8 cellular contexts compared by ENCODE assay signal in genomic region chr14:64878775-64879634, GRCh38. TPM values are rescaled to one million over a fixed set of nuclear protein-coding genes. Genes with fewer than 3 reads are reported as not detected.
DNase-seq lines count a peak whose midpoint lies in the region; ATAC-seq, FAIRE-seq and TF ChIP-seq lines count a peak whose summit lies in the region.

No MANE protein-coding gene starts in this region.

- no peaks in the 10 kb centered on the region for H3F3A ChIP-seq in DOHH2 (ENCODE audit: control insufficient read depth, insufficient read depth)

- H3K27ac Mint-ChIP-seq in activated naive CD8-positive, alpha-beta T cell treated with anti-CD3 and anti-CD28 coated beads for 36 hours: no peak overlapping the region

- WGBS in HepG2 (ENCODE audit: low lambda C conversion rate): 6% methylated on average over 19 of the region's 43 CpGs
- 9 to 17% methylated on average over 8 to 40 of the region's 43 CpGs for WGBS in transverse colon (ENCODE audit: low coverage in 1 of 2), 2 donors

- H3K4me1 Mint-ChIP-seq in activated naive CD8-positive, alpha-beta T cell treated with anti-CD3 and anti-CD28 coated beads for 36 hours: peaks cover 5% of the 10 kb centered on the region

- H3K4me2 ChIP-seq in DOHH2 (ENCODE audit: low read length) (peak overlapping the region; percentile 83; the same call in 1 of the 2 replicates), HepG2 (ENCODE audit: low read depth, low read length) (peak overlapping the region; percentile 81)

- H3K9ac ChIP-seq in HepG2 (ENCODE audit: insufficient read depth, low read depth, low read length): no peak overlapping the region

- in situ Hi-C loops in HepG2 (cut with HindIII; ENCODE audit: extremely low pct_ligation_motif_present, low pct_unique_long_range_greater_than_20kb) (loop anchor here (25.0 kb wide), 1 partner anchor 217 kb away; no protein-coding TSS in a partner anchor), transverse colon (cut with MboI; ENCODE audit: low pct_ligation_motif_present in 1 of 4, low pct_unique_long_range_greater_than_20kb in 1 of 4, low sequenced_read_pairs in 3 of 4) (loop anchor here in 1 of 4 donors (25.0 kb wide), 1 partner anchor 217 kb away; no protein-coding TSS in a partner anchor)

- H3K79me2 ChIP-seq in DOHH2 (ENCODE audit: control insufficient read depth, low read length): no peaks in the 10 kb centered on the region
- H3K79me2 ChIP-seq in HepG2 (ENCODE audit: insufficient read depth, low read length): no peaks in the 10 kb centered on the region

- POLR2A ChIA-PET in HepG2 (lab: Yijun Ruan, JAX): no interaction called here

- H3K9me3 Mint-ChIP-seq in activated naive CD8-positive, alpha-beta T cell treated with anti-CD3 and anti-CD28 coated beads for 36 hours: no peaks in the 10 kb centered on the region

- TF ChIP-seq CTCF in DOHH2 (IDR thresholded peaks at IDR 0.05; ENCODE audit: low read depth, low read length, poor library complexity, severe bottlenecking) (no peak), LNCaP clone FGC (IDR thresholded peaks at IDR 0.05; ENCODE audit: control insufficient read depth, extremely low read depth, insufficient read depth) (no peak), HepG2 (CRISPR knock-in tag; IDR thresholded peaks at IDR 0.05) (no peak), transverse colon (IDR thresholded peaks at IDR 0.05) (no peak)

- H3K27me3 ChIP-seq in DOHH2 (ENCODE audit: control insufficient read depth, low read length) (peaks cover 74% of the 10 kb centered on the region), HepG2 (ENCODE audit: control insufficient read depth in 1 of 2, insufficient read depth in 2 of 2, low read length in 2 of 2) (peaks cover 11 to 57% of the 10 kb centered on the region in 2 experiments), transverse colon (peaks cover 76% of the 10 kb centered on the region)

- H3K36me3 ChIP-seq in DOHH2 (ENCODE audit: control insufficient read depth, low read length) (no peaks in the 10 kb centered on the region), HepG2 (replicated peaks in 1 of 2; ENCODE audit: control insufficient read depth in 1 of 2, insufficient read depth in 2 of 2, low read length in 2 of 2) (no peaks in the 10 kb centered on the region), transverse colon (no peaks in the 10 kb centered on the region)

- no peaks in the 10 kb centered on the region for H3K9me2 ChIP-seq in DOHH2 (replicated peaks; ENCODE audit: control insufficient read depth, low read length)

- no TSS peak for BruUV-seq in HepG2 (replicated peaks; lab: Mats Ljungman, UMichigan)

- FAIRE-seq in HepG2 (lab: Jason Lieb, UNC): no peak

- TF ChIP-seq EP300 in HepG2 (IDR thresholded peaks at IDR 0.05; ENCODE audit: low read depth in 2 of 2, low read length in 2 of 2) (no peak), HepG2 (CRISPR knock-in tag; IDR thresholded peaks at IDR 0.05; ENCODE audit: borderline replicate concordance) (no peak), transverse colon (IDR thresholded peaks at IDR 0.05; ENCODE audit: low read depth) (no peak)

- H3K27ac ChIP-seq in DOHH2 (ENCODE audit: low read depth, low read length) (no peak overlapping the region), HepG2 (ENCODE audit: extremely low read length, insufficient read depth, low read length) (no peak overlapping the region), transverse colon (no peak overlapping the region)

- H3K9me3 ChIP-seq in DOHH2 (ENCODE audit: control insufficient read depth, insufficient read depth, low read length) (no peaks in the 10 kb centered on the region), HepG2 (ENCODE audit: low read length) (no peaks in the 10 kb centered on the region), transverse colon (no peaks in the 10 kb centered on the region)

- ATAC-seq in HepG2 (peak; percentile 59), HG02981 (IDR thresholded peaks at IDR 0.05; ENCODE audit: unreplicated experiment) (no peak)

- H3K4me3 ChIP-seq in DOHH2 (ENCODE audit: low read length): no peak overlapping the region
- H3K4me3 ChIP-seq in LNCaP clone FGC (ENCODE audit: low read depth, low read length): peak overlapping the region; percentile 50
- H3K4me3 ChIP-seq in HepG2 (replicated peaks in 1 of 3; ENCODE audit: insufficient read depth in 1 of 3, low read depth in 2 of 3, low read length in 3 of 3): peak overlapping the region; percentile 54 to 68 (median 67); a peak in 4 of 6 replicates
- peak overlapping the region; percentile 44 to 73 (median 50) for H3K4me3 ChIP-seq in transverse colon

- H3K4me1 ChIP-seq in DOHH2 (ENCODE audit: control insufficient read depth, low read length) (peaks cover 5% of the 10 kb centered on the region; the same call in 1 of the 2 replicates), HepG2 (ENCODE audit: insufficient read depth, low read length) (peaks cover 12% of the 10 kb centered on the region), transverse colon (peaks cover 4 to 20% (median 14%) of the 10 kb centered on the region in 4 donors)

- intact Hi-C loops in HepG2 (cut with micrococcal nuclease; ENCODE audit: unreplicated experiment): no loop called here
- intact Hi-C loops in transverse colon (cut with DNase I; ENCODE audit: low total_unique reads): no loop called here
- intact Hi-C loops in posterior vena cava (cut with DNase I): no loop called here

- DNase-seq in LNCaP clone FGC (ENCODE audit: low read depth): no peak
- DNase-seq in activated naive CD8-positive, alpha-beta T cell treated with anti-CD3 and anti-CD28 coated beads for 36 hours: no peak
- no peak for DNase-seq in HepG2 (ENCODE audit: low spot score)
- peak; percentile 12 for DNase-seq in transverse colon
- DNase-seq in posterior vena cava (ENCODE audit: low spot score): no peak
- no peak for DNase-seq in NOMO-1 treated with DMSO at 0.1 percent for 48 hours (lab: John Stamatoyannopoulos, UW; ENCODE audit: unreplicated experiment)

- H4K20me1 ChIP-seq in DOHH2 (ENCODE audit: control insufficient read depth, insufficient read depth, low read depth, low read length) (no peaks in the 10 kb centered on the region), HepG2 (ENCODE audit: insufficient read depth, low read length) (no peaks in the 10 kb centered on the region)

- peak overlapping the region; percentile 38 for H3K4me3 Mint-ChIP-seq in activated naive CD8-positive, alpha-beta T cell treated with anti-CD3 and anti-CD28 coated beads for 36 hours

- TF ChIP-seq POLR2A in HepG2 (IDR thresholded peaks at IDR 0.05; ENCODE audit: insufficient read depth in 1 of 2, low read depth in 2 of 2, low read length in 2 of 2) (no peak), transverse colon (IDR thresholded peaks at IDR 0.05) (no peak)

- CTCF ChIA-PET in HepG2 (lab: Yijun Ruan, JAX; ENCODE audit: low intra/inter-chr PET ratio, low total read pairs): no interaction called here

- H3K36me3 Mint-ChIP-seq in activated naive CD8-positive, alpha-beta T cell treated with anti-CD3 and anti-CD28 coated beads for 36 hours: no peaks in the 10 kb centered on the region

- no peak for TF ChIP-seq RAD21 in HepG2 (CRISPR knock-in tag; IDR thresholded peaks at IDR 0.05)

- no peak overlapping the region for H2AFZ ChIP-seq in HepG2 (ENCODE audit: low read length)

- peaks cover 50% of the 10 kb centered on the region for H3K27me3 Mint-ChIP-seq in activated naive CD8-positive, alpha-beta T cell treated with anti-CD3 and anti-CD28 coated beads for 36 hours

RNA-seq across cellular contexts. Expression of gene SPTB, which starts 0.7 kb away (rescaled TPM):
- total RNA-seq in activated naive CD8-positive, alpha-beta T cell treated with anti-CD3 and anti-CD28 coated beads for 36 hours: under 1 TPM; 0.31 to 0.32 TPM
- total RNA-seq in HepG2 (2016; rRNA removed; fragmentation: Illumina TruSeq; extraction: Trizol) (0.02 TPM in 1 of 2 replicates, not detected in the other), transverse colon (under 1 TPM; 0.20 to 0.96 (median 0.58) TPM), posterior vena cava (1 to 10 TPM; 2.5 to 3.3 TPM)
- total RNA-seq in HepG2 (2016; cell fraction: cytosol; rRNA removed; fragmentation: Illumina TruSeq; extraction: Trizol; ENCODE audit: low read depth): not detected in 2 replicates
- 0.02 TPM in 1 of 2 replicates, not detected in the other for total RNA-seq in HepG2 (2016; cell fraction: insoluble cytoplasmic fraction; rRNA removed; fragmentation: Illumina TruSeq; extraction: Trizol)
- not detected in 2 replicates for total RNA-seq in HepG2 (2016; cell fraction: membrane; rRNA removed; fragmentation: Illumina TruSeq; extraction: Trizol)
- not detected in 2 replicates for total RNA-seq in HepG2 (2016; cell fraction: nucleus; rRNA removed; fragmentation: Illumina TruSeq; extraction: Trizol)
- polyA plus RNA-seq in HepG2 (2011; rRNA removed): 0.01 TPM in 1 of 2 replicates, not detected in the other
- polyA plus RNA-seq in HepG2 (2011; cell fraction: cytosol; rRNA removed): not detected in 2 replicates
- polyA plus RNA-seq in HepG2 (2011; cell fraction: nucleus; rRNA removed): not detected in 2 replicates
- not detected in 2 replicates for polyA plus RNA-seq in HepG2 (2012)
- polyA plus RNA-seq in HepG2 (2016; cell fraction: cytosol; fragmentation: Illumina TruSeq; extraction: Trizol; ENCODE audit: low read depth): not detected in 2 replicates
- not detected in 2 replicates for polyA plus RNA-seq in HepG2 (2016; cell fraction: insoluble cytoplasmic fraction; fragmentation: Illumina TruSeq; extraction: Trizol; ENCODE audit: low read depth)
- not detected in 2 replicates for polyA plus RNA-seq in HepG2 (2016; cell fraction: membrane; fragmentation: Illumina TruSeq; extraction: Trizol; ENCODE audit: low read depth)
- polyA plus RNA-seq in HepG2 (2016; cell fraction: nucleus; fragmentation: Illumina TruSeq; extraction: Trizol; ENCODE audit: insufficient read depth, low read depth): not detected in 2 replicates
- 0.28 TPM in 1 of 2 replicates, not detected in the other for polyA minus RNA-seq in HepG2 (2011; rRNA and poly(A)+ RNA removed; ENCODE audit: low replicate concordance)
- not detected in 2 replicates for polyA minus RNA-seq in HepG2 (2011; cell fraction: cytosol; rRNA and poly(A)+ RNA removed)
- not detected in 2 replicates for polyA minus RNA-seq in HepG2 (2011; cell fraction: nucleus; rRNA and poly(A)+ RNA removed)

RNA-seq across cellular contexts. Expression of gene CHURC1, which starts 35.2 kb away (rescaled TPM):
- total RNA-seq in activated naive CD8-positive, alpha-beta T cell treated with anti-CD3 and anti-CD28 coated beads for 36 hours: 10 to 100 TPM; 49.8 to 59.2 TPM
- 72.1 and 74.4 TPM in 2 replicates for total RNA-seq in HepG2 (2016; rRNA removed; fragmentation: Illumina TruSeq; extraction: Trizol)
- 16.5 and 18.5 TPM in 2 replicates for total RNA-seq in HepG2 (2016; cell fraction: cytosol; rRNA removed; fragmentation: Illumina TruSeq; extraction: Trizol; ENCODE audit: low read depth)
- total RNA-seq in HepG2 (2016; cell fraction: insoluble cytoplasmic fraction; rRNA removed; fragmentation: Illumina TruSeq; extraction: Trizol): 75.0 and 76.5 TPM in 2 replicates
- total RNA-seq in HepG2 (2016; cell fraction: membrane; rRNA removed; fragmentation: Illumina TruSeq; extraction: Trizol): 23.3 and 30.6 TPM in 2 replicates
- total RNA-seq in HepG2 (2016; cell fraction: nucleus; rRNA removed; fragmentation: Illumina TruSeq; extraction: Trizol): 35.7 and 40.9 TPM in 2 replicates
- polyA plus RNA-seq in HepG2 (2011; rRNA removed): 35.8 and 41.1 TPM in 2 replicates
- 27.6 and 35.9 TPM in 2 replicates for polyA plus RNA-seq in HepG2 (2011; cell fraction: cytosol; rRNA removed)
- 20.8 and 25.4 TPM in 2 replicates for polyA plus RNA-seq in HepG2 (2011; cell fraction: nucleus; rRNA removed)
- 23.0 and 52.4 TPM in 2 replicates for polyA plus RNA-seq in HepG2 (2012)
- polyA plus RNA-seq in HepG2 (2016; cell fraction: cytosol; fragmentation: Illumina TruSeq; extraction: Trizol; ENCODE audit: low read depth): 22.9 and 25.5 TPM in 2 replicates
- polyA plus RNA-seq in HepG2 (2016; cell fraction: insoluble cytoplasmic fraction; fragmentation: Illumina TruSeq; extraction: Trizol; ENCODE audit: low read depth): 67.0 and 70.3 TPM in 2 replicates
- polyA plus RNA-seq in HepG2 (2016; cell fraction: membrane; fragmentation: Illumina TruSeq; extraction: Trizol; ENCODE audit: low read depth): 24.8 and 25.8 TPM in 2 replicates
- polyA plus RNA-seq in HepG2 (2016; cell fraction: nucleus; fragmentation: Illumina TruSeq; extraction: Trizol; ENCODE audit: insufficient read depth, low read depth): 44.4 and 74.3 TPM in 2 replicates
- 6.9 and 33.8 TPM in 2 replicates for polyA minus RNA-seq in HepG2 (2011; rRNA and poly(A)+ RNA removed; ENCODE audit: low replicate concordance)
- polyA minus RNA-seq in HepG2 (2011; cell fraction: cytosol; rRNA and poly(A)+ RNA removed): 9.8 and 13.8 TPM in 2 replicates
- 40.3 and 42.6 TPM in 2 replicates for polyA minus RNA-seq in HepG2 (2011; cell fraction: nucleus; rRNA and poly(A)+ RNA removed)
- total RNA-seq in transverse colon: 100 to 1,000 TPM in 2 of 4 donors, 10 to 100 TPM in 2; 26.5 to 104 (median 78.6) TPM
- total RNA-seq in posterior vena cava: 10 to 100 TPM; 65.4 to 87.3 TPM
